12 cellular contexts compared by ENCODE assay signal in genomic region chr21:25565272-25566199, GRCh38. TPM values are rescaled to one million over a fixed set of nuclear protein-coding genes. Genes with fewer than 3 reads are reported as not detected.
DNase-seq lines count a peak whose midpoint lies in the region; ATAC-seq and TF ChIP-seq lines count a peak whose summit lies in the region.
"Had no signal": no experiment of that assay in that cellular context is flagged by ENCODE, and none has a peak within 500 bp of the region (broad histone marks: within the 10 kb centered on the region; RNA-seq: fewer than 3 reads in every experiment).

No MANE protein-coding gene starts in this region.

- no peak overlapping the region for H3K9ac ChIP-seq in BLaER1 treated with 17β-estradiol and CSF1 and Interleukin-3, amounts not matched to agents 10 nM and 100 nM

- H3K4me1 ChIP-seq in BLaER1 treated with 17β-estradiol and CSF1 and Interleukin-3, amounts not matched to agents 10 nM and 100 nM: peaks cover 49 to 77% (median 63%) of the 10 kb centered on the region in 10 experiments
- peaks cover 50% of the 10 kb centered on the region for H3K4me1 ChIP-seq in CD8-positive, alpha-beta memory T cell (ENCODE audit: insufficient read depth, low read length)

- no peak for TF ChIP-seq CTCF in epithelial cell of proximal tubule (conservative IDR thresholded peaks at IDR 0.05; ENCODE audit: low read depth, low read length)
- no peak for TF ChIP-seq CTCF in HFFc6 (IDR thresholded peaks at IDR 0.05)

- H3K36me3 ChIP-seq in BLaER1 treated with 17β-estradiol and CSF1 and Interleukin-3, amounts not matched to agents 10 nM and 100 nM: peaks cover 4 to 64% (median 58%) of the 10 kb centered on the region in 11 experiments; a peak in 21 of 22 replicates
- H3K36me3 ChIP-seq in CD8-positive, alpha-beta memory T cell (ENCODE audit: insufficient read depth, low read length): no peaks in the 10 kb centered on the region
- H3K36me3 ChIP-seq: ovary had no signal

- CTCF ChIA-PET in CD8-positive, alpha-beta memory T cell (lab: Charles Lee): interaction anchor here (0.8 to 1.8 kb wide), 4 partner anchors 8 to 237 kb away, joined by 3 to 5 read pairs (median 4); no protein-coding TSS in a partner anchor
- CTCF ChIA-PET in activated CD4-positive, alpha-beta memory T cell treated with anti-CD3 and anti-CD28 coated beads, Interleukin-2, amount 10 ng/mL, durations not matched to agents 7 days and 5 days (lab: Charles Lee): interaction anchor here (0.7 to 1.4 kb wide), 2 partner anchors 8 to 58 kb away, joined by 3 to 4 read pairs; no protein-coding TSS in a partner anchor

- H3K27me3 Mint-ChIP-seq in CD8-positive, alpha-beta memory T cell: peaks cover 0 to 3% of the 10 kb centered on the region in 2 donors
- H3K27me3 Mint-ChIP-seq in activated CD4-positive, alpha-beta memory T cell treated with anti-CD3 and anti-CD28 coated beads, Interleukin-2, amount 10 ng/mL, durations not matched to agents 7 days and 5 days: no peaks in the 10 kb centered on the region
- H3K27me3 Mint-ChIP-seq in HFFc6 (ENCODE audit: insufficient read depth): peaks cover 2% of the 10 kb centered on the region; the same call in 1 of the 2 replicates

- POLR2A ChIA-PET in CD8-positive, alpha-beta memory T cell (lab: Charles Lee): interaction anchor here (1.6 kb wide), 1 partner anchor 8 kb away, joined by 6 read pairs; no protein-coding TSS in a partner anchor
- POLR2A ChIA-PET in activated CD4-positive, alpha-beta memory T cell treated with anti-CD3 and anti-CD28 coated beads, Interleukin-2, amount 10 ng/mL, durations not matched to agents 7 days and 5 days (lab: Charles Lee): interaction anchor here (1.4 to 7.0 kb wide), 3 partner anchors 8 to 144 kb away, joined by 6 to 112 read pairs (median 7); no protein-coding TSS in a partner anchor

- H4K20me1 ChIP-seq in BLaER1 treated with 17β-estradiol and CSF1 and Interleukin-3, amounts not matched to agents 10 nM and 100 nM: peaks cover 0 to 55% (median 22%) of the 10 kb centered on the region in 11 experiments; a peak in 8 of 22 replicates

- H3K27ac ChIP-seq in BLaER1 treated with 17β-estradiol and CSF1 and Interleukin-3, amounts not matched to agents 10 nM and 100 nM: no peak overlapping the region
- H3K27ac ChIP-seq in CD8-positive, alpha-beta memory T cell (ENCODE audit: low read depth, low read length): no peak overlapping the region
- H3K27ac ChIP-seq: coronary artery, ovary had no signal

- H3K9me3 ChIP-seq in BLaER1 treated with 17β-estradiol and CSF1 and Interleukin-3, amounts not matched to agents 10 nM and 100 nM (replicated peaks in 1 of 11): no peaks in the 10 kb centered on the region
- no peaks in the 10 kb centered on the region for H3K9me3 ChIP-seq in CD8-positive, alpha-beta memory T cell (ENCODE audit: low read length)
- H3K9me3 ChIP-seq: ovary had no signal

- no peaks in the 10 kb centered on the region for H3K9me3 Mint-ChIP-seq in CD8-positive, alpha-beta memory T cell
- H3K9me3 Mint-ChIP-seq in activated CD4-positive, alpha-beta memory T cell treated with anti-CD3 and anti-CD28 coated beads, Interleukin-2, amount 10 ng/mL, durations not matched to agents 7 days and 5 days: no peaks in the 10 kb centered on the region
- H3K9me3 Mint-ChIP-seq in HFFc6: no peaks in the 10 kb centered on the region

- no peak for DNase-seq in CD8-positive, alpha-beta memory T cell
- DNase-seq in activated CD4-positive, alpha-beta memory T cell treated with anti-CD3 and anti-CD28 coated beads, Interleukin-2, amount 10 ng/mL, durations not matched to agents 7 days and 5 days: no peak
- DNase-seq in epithelial cell of proximal tubule (ENCODE audit: low read depth) (no peak), mesenteric fat pad (ENCODE audit: low spot score) (no peak), HFFc6 (no peak)
- DNase-seq: aorta, ovary, small intestine had no signal

- peaks cover 76 to 95% (median 93%) of the 10 kb centered on the region in 3 donors for H3K4me1 Mint-ChIP-seq in CD8-positive, alpha-beta memory T cell
- H3K4me1 Mint-ChIP-seq in activated CD4-positive, alpha-beta memory T cell treated with anti-CD3 and anti-CD28 coated beads, Interleukin-2, amount 10 ng/mL, durations not matched to agents 7 days and 5 days: peaks cover 81% of the 10 kb centered on the region
- H3K4me1 Mint-ChIP-seq in HFFc6 (ENCODE audit: low read depth): peaks cover 81% of the 10 kb centered on the region

- no peak for ATAC-seq in HG02642 (IDR thresholded peaks at IDR 0.05; ENCODE audit: poor library complexity, unreplicated experiment)
- ATAC-seq: esophagus mucosa had no signal

- H3K4me3 ChIP-seq in BLaER1 treated with 17β-estradiol and CSF1 and Interleukin-3, amounts not matched to agents 10 nM and 100 nM: no peak overlapping the region; a peak in 1 of 20 replicates
- no peak overlapping the region for H3K4me3 ChIP-seq in CD8-positive, alpha-beta memory T cell (ENCODE audit: low read length)
- peak overlapping the region; percentile 78 for H3K4me3 ChIP-seq in epithelial cell of proximal tubule (ENCODE audit: low read depth, low read length)
- H3K4me3 ChIP-seq: coronary artery, ovary had no signal

- peak overlapping the region in 10 of 11 experiments; percentile 2 to 94 (median 32); a peak in 16 of 22 replicates for H3K4me2 ChIP-seq in BLaER1 treated with 17β-estradiol and CSF1 and Interleukin-3, amounts not matched to agents 10 nM and 100 nM

- peak overlapping the region; percentile 48 to 92 (median 81) for H3K27ac Mint-ChIP-seq in CD8-positive, alpha-beta memory T cell
- H3K27ac Mint-ChIP-seq in activated CD4-positive, alpha-beta memory T cell treated with anti-CD3 and anti-CD28 coated beads, Interleukin-2, amount 10 ng/mL, durations not matched to agents 7 days and 5 days: peak overlapping the region; percentile 96
- no peak overlapping the region for H3K27ac Mint-ChIP-seq in HFFc6

- H3K36me3 Mint-ChIP-seq in CD8-positive, alpha-beta memory T cell: peaks cover 0 to 4% (median 0%) of the 10 kb centered on the region in 3 donors
- H3K36me3 Mint-ChIP-seq in activated CD4-positive, alpha-beta memory T cell treated with anti-CD3 and anti-CD28 coated beads, Interleukin-2, amount 10 ng/mL, durations not matched to agents 7 days and 5 days (ENCODE audit: low read depth): peaks cover 64% of the 10 kb centered on the region
- H3K36me3 Mint-ChIP-seq in HFFc6 (ENCODE audit: low read depth): peaks cover 29% of the 10 kb centered on the region

- peak overlapping the region in 6 of 7 donors; percentile 3 to 34 (median 30) for H3K4me3 Mint-ChIP-seq in CD8-positive, alpha-beta memory T cell
- H3K4me3 Mint-ChIP-seq in activated CD4-positive, alpha-beta memory T cell treated with anti-CD3 and anti-CD28 coated beads, Interleukin-2, amount 10 ng/mL, durations not matched to agents 7 days and 5 days: peak overlapping the region; percentile 92
- H3K4me3 Mint-ChIP-seq in HFFc6: no peak overlapping the region

- H3K27me3 ChIP-seq in BLaER1 treated with 17β-estradiol and CSF1 and Interleukin-3, amounts not matched to agents 10 nM and 100 nM: no peaks in the 10 kb centered on the region
- no peaks in the 10 kb centered on the region for H3K27me3 ChIP-seq in CD8-positive, alpha-beta memory T cell (ENCODE audit: insufficient read depth, low read length, poor library complexity, severe bottlenecking)
- H3K27me3 ChIP-seq: ovary had no signal

RNA-seq across cellular contexts. Expression of gene MRPL39, which starts 41.7 kb away (rescaled TPM):
- total RNA-seq in CD8-positive, alpha-beta memory T cell: 10 to 100 TPM; 81.1 to 85.5 TPM
- 39.3 TPM for polyA plus RNA-seq in CD8-positive, alpha-beta memory T cell
- total RNA-seq in activated CD4-positive, alpha-beta memory T cell treated with anti-CD3 and anti-CD28 coated beads, Interleukin-2, amount 10 ng/mL, durations not matched to agents 7 days and 5 days: 10 to 100 TPM; 36.5 to 37.8 TPM
- total RNA-seq in epithelial cell of proximal tubule (62.8 and 65.4 TPM in 2 replicates), mesenteric fat pad (22.8 TPM)
- total RNA-seq in HFFc6 (2021; fragmentation: NEBNext Ultra II Directional; extraction: Animal tissue kit (Norgen Biotek cat#: 25700)): 10 to 100 TPM; 25.3 to 34.1 (median 31.7) TPM
